In genomic region chr14:34711169-34711568, GRCh38 we compare ENCODE assay signal across 8 cellular contexts. TPM values are rescaled to one million over a fixed set of nuclear protein-coding genes. Genes with fewer than 3 reads are reported as not detected.
A peak's percentile ranks its signal among the peaks of the same experiment; 100 is the strongest.
DNase-seq lines count a peak whose midpoint lies in the region; ATAC-seq and TF ChIP-seq lines count a peak whose summit lies in the region.

No MANE protein-coding gene starts in this region.

- CTCF ChIA-PET in RWPE1 (lab: Yijun Ruan, JAX) (interaction anchor here (1.1 kb wide), 1 partner anchor 39 kb away, joined by 4 read pairs; no protein-coding TSS in a partner anchor), Caco-2 (lab: Charles Lee) (no interaction called here)

- H3K27me3 ChIP-seq in heart right ventricle (no peaks in the 10 kb centered on the region), Caco-2 (replicated peaks; ENCODE audit: control insufficient read depth, insufficient read depth, low read length) (no peaks in the 10 kb centered on the region)

- TF ChIP-seq CTCF in GM12865 (IDR thresholded peaks at IDR 0.05; ENCODE audit: insufficient read depth, low read depth, low read length, missing control alignments) (no peak), RWPE1 (conservative IDR thresholded peaks at IDR 0.05; ENCODE audit: low read depth) (no peak), heart right ventricle (IDR thresholded peaks at IDR 0.05) (no peak), Caco-2 (IDR thresholded peaks at IDR 0.05; ENCODE audit: insufficient read depth in 1 of 2, low read depth in 1 of 2, low read length in 1 of 2, severe bottlenecking in 1 of 2, unreplicated experiment in 1 of 2) (no peak)

- BruUV-seq in Caco-2 (replicated peaks; lab: Mats Ljungman, UMichigan): no TSS peak

- POLR2A ChIA-PET in RWPE1 (lab: Yijun Ruan, JAX; ENCODE audit: low non-redundant PET): no interaction called here
- POLR2A ChIA-PET in Caco-2 (lab: Charles Lee): no interaction called here

- H3K36me3 Mint-ChIP-seq in Caco-2 (ENCODE audit: insufficient read depth, unreplicated experiment): peaks cover 9% of the 10 kb centered on the region

- H3K4me3 ChIP-seq in GM12865 (ENCODE audit: low read depth, low read length) (peak overlapping the region; percentile 17), heart right ventricle (peak overlapping the region in 9 of 10 donors; percentile 0 to 94 (median 82)), Caco-2 (ENCODE audit: low read depth, low read length) (no peak overlapping the region)

- H3K9me3 Mint-ChIP-seq in Caco-2 (ENCODE audit: unreplicated experiment): no peaks in the 10 kb centered on the region

- H3K27ac Mint-ChIP-seq in Caco-2 (ENCODE audit: unreplicated experiment): no peak overlapping the region

- ATAC-seq in HG03039 (IDR thresholded peaks at IDR 0.05; ENCODE audit: unreplicated experiment) (peak; percentile 35), heart right ventricle (peak in 5 of 8 donors; percentile 24 to 68 (median 56))

- H3K36me3 ChIP-seq in heart right ventricle: peaks cover 0 to 27% (median 4%) of the 10 kb centered on the region in 9 donors
- no peaks in the 10 kb centered on the region for H3K36me3 ChIP-seq in Caco-2 (ENCODE audit: control insufficient read depth, insufficient read depth, low read length)

- H3K9me3 ChIP-seq in heart right ventricle: no peaks in the 10 kb centered on the region
- no peaks in the 10 kb centered on the region for H3K9me3 ChIP-seq in Caco-2

- H3K27me3 Mint-ChIP-seq in Caco-2 (ENCODE audit: insufficient read depth, unreplicated experiment): no peaks in the 10 kb centered on the region

- intact Hi-C loops in heart right ventricle (cut with DNase I): loop anchor here in 2 of 10 donors (5.0 to 10.0 kb wide), 2 partner anchors 79 to 776 kb away; partner anchors contain the start of gene SNX6 (in 1 of the 2)
- intact Hi-C loops in Caco-2 (cut with micrococcal nuclease; ENCODE audit: unreplicated experiment): no loop called here

- 31 to 44% methylated on average over 3 of the region's 3 CpGs for WGBS in heart right ventricle, 2 donors

- peak; percentile 78 for DNase-seq in GM12865 (ENCODE audit: low read depth)
- DNase-seq in RWPE1 (ENCODE audit: low spot score): peak; percentile 34
- peak in 1 of 2 donors; percentile 33 for DNase-seq in heart right ventricle
- DNase-seq in Caco-2: no peak
- no peak for DNase-seq in T1000 (lab: John Stamatoyannopoulos, UW)
- no peak for DNase-seq in NCI-H187 (lab: John Stamatoyannopoulos, UW)
- DNase-seq in middle frontal gyrus (ENCODE audit: extremely low spot score, low spot score): no peak

- peaks cover 0 to 56% (median 38%) of the 10 kb centered on the region in 9 donors for H3K4me1 ChIP-seq in heart right ventricle
- peaks cover 4% of the 10 kb centered on the region; the same call in 1 of the 2 replicates for H3K4me1 ChIP-seq in Caco-2

- peaks cover 7% of the 10 kb centered on the region for H3K4me1 Mint-ChIP-seq in Caco-2 (ENCODE audit: low read depth, unreplicated experiment)

- no peak overlapping the region for H3K27ac ChIP-seq in RWPE1
- peak overlapping the region; percentile 5 to 100 (median 98) for H3K27ac ChIP-seq in heart right ventricle

- H3K4me3 Mint-ChIP-seq in Caco-2 (ENCODE audit: unreplicated experiment): no peak overlapping the region

RNA-seq across cellular contexts. Expression of gene CFL2, which starts 3.2 kb away (rescaled TPM):
- total RNA-seq in heart right ventricle (100 to 1,000 TPM; 345 to 918 (median 571) TPM), Caco-2 (2022) (39.7 and 41.9 TPM in 2 replicates)
- polyA plus RNA-seq in heart right ventricle: 100 to 1,000 TPM; 154 to 542 TPM

Comparison
In these comparisons a context has a peak if more than half of its experiments do, and no peak if none do; other contexts are left out.
1. DNase-seq: peak in GM12865 (single experiment) and RWPE1 (single experiment); none in Caco-2 (0 of 2), T1000 (single experiment), NCI-H187 (0 of 2) and middle frontal gyrus (single experiment).